In genomic region chr5:113147537-113147936, GRCh38 we compare ENCODE assay signal across 1 cellular context.
TF ChIP-seq lines count a peak whose summit lies in the region.

No MANE protein-coding gene starts in this region.

TF ChIP-seq in WTC11, 78 proteins besides CTCF, POLR2A, EP300 and RAD21 (continued from another document):
- no peak for TF ChIP-seq ZNF532 (CRISPR knock-in tag; IDR thresholded peaks at IDR 0.05; ENCODE audit: borderline replicate concordance)
- no peak for TF ChIP-seq JUN (CRISPR knock-in tag; IDR thresholded peaks at IDR 0.05)
- no peak for TF ChIP-seq ERG (CRISPR knock-in tag; IDR thresholded peaks at IDR 0.05)
- no peak for TF ChIP-seq ATF3 (CRISPR knock-in tag; conservative IDR thresholded peaks at IDR 0.05)
- TF ChIP-seq HMGXB4 (CRISPR knock-in tag; IDR thresholded peaks at IDR 0.05): no peak
- TF ChIP-seq SMAD4 (CRISPR knock-in tag; IDR thresholded peaks at IDR 0.05): no peak
- no peak for TF ChIP-seq FOXP1 (CRISPR knock-in tag; IDR thresholded peaks at IDR 0.05; ENCODE audit: borderline replicate concordance)
- no peak for TF ChIP-seq ZNF423 (CRISPR knock-in tag; IDR thresholded peaks at IDR 0.05)
- no peak for TF ChIP-seq CDX4 (CRISPR knock-in tag; IDR thresholded peaks at IDR 0.05; ENCODE audit: borderline replicate concordance)
- no peak for TF ChIP-seq HMGA2 (CRISPR knock-in tag; IDR thresholded peaks at IDR 0.05)
- no peak for TF ChIP-seq ETV6 (CRISPR knock-in tag; IDR thresholded peaks at IDR 0.05)
- no peak for TF ChIP-seq ARID4B (CRISPR knock-in tag; IDR thresholded peaks at IDR 0.05; ENCODE audit: borderline replicate concordance)
- no peak for TF ChIP-seq AR (CRISPR knock-in tag; IDR thresholded peaks at IDR 0.05)
- no peak for TF ChIP-seq CREM (CRISPR knock-in tag; IDR thresholded peaks at IDR 0.05)
